In the genomic region with DNA sequence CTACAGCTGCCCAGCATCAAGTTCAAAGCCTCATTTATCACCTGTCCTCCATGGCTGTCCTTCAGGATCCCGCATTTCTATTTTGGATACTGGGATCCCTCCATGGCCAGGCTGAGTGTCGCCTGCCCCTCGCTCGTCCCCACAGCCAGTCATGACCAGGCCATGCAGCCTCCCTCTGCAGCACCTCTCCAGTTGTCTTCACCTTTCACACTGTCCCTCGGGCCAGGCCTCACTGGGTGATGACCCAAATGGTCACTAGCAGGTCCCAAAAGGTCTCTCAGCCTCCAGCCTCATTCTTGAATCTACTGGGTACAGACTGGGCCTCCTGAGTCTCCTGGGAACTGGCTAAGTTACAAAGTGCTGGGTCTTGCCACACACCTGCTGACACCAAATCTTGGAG, we compare ENCODE assay signal across 21 cellular contexts. TPM values are rescaled to one million over a fixed set of nuclear protein-coding genes. Genes with fewer than 3 reads are reported as not detected.
DNase-seq lines count a peak whose midpoint lies in the region; ATAC-seq and TF ChIP-seq lines count a peak whose summit lies in the region.
"Had no signal": no experiment of that assay in that cellular context is flagged by ENCODE, and none has a peak within 500 bp of the region (broad histone marks: within the 10 kb centered on the region; RNA-seq: fewer than 3 reads in every experiment).

No MANE protein-coding gene starts in this region.

- DNase-seq in activated CD8-positive, alpha-beta memory T cell treated with anti-CD3 and anti-CD28 coated beads for 24 hours: peak; percentile 40
- DNase-seq in activated CD8-positive, alpha-beta memory T cell treated with anti-CD3 and anti-CD28 coated beads, Interleukin-2, amount 50 U/mL, for 4 hours: no peak
- peak; percentile 20 for DNase-seq in islet precursor cell
- peak; percentile 28 for DNase-seq in sciatic nerve (ENCODE audit: low spot score)
- no peak for DNase-seq in foreskin keratinocyte
- DNase-seq: AML-193; CD4-positive, alpha-beta memory T cell; DMS153; DMS79; GDM1; GOT3; H7 had no signal

- H3K4me1 ChIP-seq in foreskin keratinocyte: no peaks in the 10 kb centered on the region
- H3K4me1 ChIP-seq: A549 had no signal

- ATAC-seq in sciatic nerve (no peak), HG03139 (IDR thresholded peaks at IDR 0.05; ENCODE audit: unreplicated experiment) (no peak), HG03025 (IDR thresholded peaks at IDR 0.05; ENCODE audit: low FRiP score, unreplicated experiment) (no peak), foreskin keratinocyte (no peak)

- intact Hi-C loops in sciatic nerve (cut with DNase I): no loop called here

- H3K27me3 ChIP-seq in foreskin keratinocyte: no peaks in the 10 kb centered on the region

- TF ChIP-seq CTCF in VCaP (conservative IDR thresholded peaks at IDR 0.05) (no peak), foreskin keratinocyte (conservative IDR thresholded peaks at IDR 0.05) (no peak)

- H3K27ac ChIP-seq in VCaP (peak overlapping the region; percentile 18; the same call in 1 of the 2 replicates), foreskin keratinocyte (no peak overlapping the region)
- H3K27ac ChIP-seq: 22Rv1, A549 had no signal

RNA-seq across cellular contexts. Expression of a gene that starts 48.7 kb away (rescaled TPM):
- total RNA-seq in sciatic nerve (not detected), foreskin keratinocyte (not detected in 2 replicates)
- not detected in 2 replicates for polyA plus RNA-seq in foreskin keratinocyte
- total RNA-seq: CD4-positive, alpha-beta memory T cell; Daoy; H7; HT-29 had no signal
- polyA plus RNA-seq: A549; BJ; CD14-positive monocyte; CD4-positive, alpha-beta memory T cell had no signal

Comparison
In these comparisons a context has a peak if more than half of its experiments do, and no peak if none do; other contexts are left out.
1. DNase-seq: peak in activated CD8-positive, alpha-beta memory T cell treated with anti-CD3 and anti-CD28 coated beads for 24 hours (single experiment), islet precursor cell (single experiment) and sciatic nerve (single experiment); none in activated CD8-positive, alpha-beta memory T cell treated with anti-CD3 and anti-CD28 coated beads, Interleukin-2, amount 50 U/mL, for 4 hours (single experiment) and foreskin keratinocyte (0 of 2).